In genomic region chr7:99499713-99500636, GRCh38 we compare ENCODE assay signal across 1 cellular context.
A peak's percentile ranks its signal among the peaks of the same experiment; 100 is the strongest.
TF ChIP-seq lines count a peak whose summit lies in the region.

Gene ZNF394, minus strand, starts transcription at chr7:99500281. Its CDS starts 188 bp downstream, at chr7:99500093.

TF ChIP-seq in H1, 55 proteins besides CTCF, POLR2A, EP300 and RAD21:
- peak in 1 of 2 experiments; percentile 83; a peak in 2 of 4 replicates for TF ChIP-seq SIN3A (conservative IDR thresholded peaks at IDR 0.05 in 1 of 2, IDR thresholded peaks at IDR 0.05 in 1 of 2; ENCODE audit: low read depth in 1 of 2, low read length in 2 of 2)
- no peak for TF ChIP-seq SUZ12 (IDR thresholded peaks at IDR 0.05; ENCODE audit: low read length)
- no peak; the same call in 1 of the 2 replicates for TF ChIP-seq SP4 (IDR thresholded peaks at IDR 0.05; ENCODE audit: low read length)
- peak; percentile 95 for TF ChIP-seq SP2 (IDR thresholded peaks at IDR 0.05; ENCODE audit: low read length)
- TF ChIP-seq RFX5 (IDR thresholded peaks at IDR 0.05; ENCODE audit: borderline replicate concordance, low read depth, low read length), result no peak
- no peak for TF ChIP-seq CBX8 (IDR thresholded peaks at IDR 0.05; ENCODE audit: borderline replicate concordance, low read depth, low read length)
- TF ChIP-seq TAF7 (optimal IDR thresholded peaks at IDR 0.05; ENCODE audit: borderline replicate concordance, low read depth, low read length), result no peak
- TF ChIP-seq GTF2F1 (IDR thresholded peaks at IDR 0.05; ENCODE audit: borderline replicate concordance, low read depth, low read length), result peak; percentile 46; the same call in 1 of the 2 replicates
- no peak; the same call in 1 of the 2 replicates for TF ChIP-seq MAX (IDR thresholded peaks at IDR 0.05)
- no peak for TF ChIP-seq HDAC6 (IDR thresholded peaks at IDR 0.05; ENCODE audit: low read depth, low read length)
- no peak for TF ChIP-seq CEBPB (IDR thresholded peaks at IDR 0.05; ENCODE audit: low read depth, low read length)
- TF ChIP-seq, protein P1, sequence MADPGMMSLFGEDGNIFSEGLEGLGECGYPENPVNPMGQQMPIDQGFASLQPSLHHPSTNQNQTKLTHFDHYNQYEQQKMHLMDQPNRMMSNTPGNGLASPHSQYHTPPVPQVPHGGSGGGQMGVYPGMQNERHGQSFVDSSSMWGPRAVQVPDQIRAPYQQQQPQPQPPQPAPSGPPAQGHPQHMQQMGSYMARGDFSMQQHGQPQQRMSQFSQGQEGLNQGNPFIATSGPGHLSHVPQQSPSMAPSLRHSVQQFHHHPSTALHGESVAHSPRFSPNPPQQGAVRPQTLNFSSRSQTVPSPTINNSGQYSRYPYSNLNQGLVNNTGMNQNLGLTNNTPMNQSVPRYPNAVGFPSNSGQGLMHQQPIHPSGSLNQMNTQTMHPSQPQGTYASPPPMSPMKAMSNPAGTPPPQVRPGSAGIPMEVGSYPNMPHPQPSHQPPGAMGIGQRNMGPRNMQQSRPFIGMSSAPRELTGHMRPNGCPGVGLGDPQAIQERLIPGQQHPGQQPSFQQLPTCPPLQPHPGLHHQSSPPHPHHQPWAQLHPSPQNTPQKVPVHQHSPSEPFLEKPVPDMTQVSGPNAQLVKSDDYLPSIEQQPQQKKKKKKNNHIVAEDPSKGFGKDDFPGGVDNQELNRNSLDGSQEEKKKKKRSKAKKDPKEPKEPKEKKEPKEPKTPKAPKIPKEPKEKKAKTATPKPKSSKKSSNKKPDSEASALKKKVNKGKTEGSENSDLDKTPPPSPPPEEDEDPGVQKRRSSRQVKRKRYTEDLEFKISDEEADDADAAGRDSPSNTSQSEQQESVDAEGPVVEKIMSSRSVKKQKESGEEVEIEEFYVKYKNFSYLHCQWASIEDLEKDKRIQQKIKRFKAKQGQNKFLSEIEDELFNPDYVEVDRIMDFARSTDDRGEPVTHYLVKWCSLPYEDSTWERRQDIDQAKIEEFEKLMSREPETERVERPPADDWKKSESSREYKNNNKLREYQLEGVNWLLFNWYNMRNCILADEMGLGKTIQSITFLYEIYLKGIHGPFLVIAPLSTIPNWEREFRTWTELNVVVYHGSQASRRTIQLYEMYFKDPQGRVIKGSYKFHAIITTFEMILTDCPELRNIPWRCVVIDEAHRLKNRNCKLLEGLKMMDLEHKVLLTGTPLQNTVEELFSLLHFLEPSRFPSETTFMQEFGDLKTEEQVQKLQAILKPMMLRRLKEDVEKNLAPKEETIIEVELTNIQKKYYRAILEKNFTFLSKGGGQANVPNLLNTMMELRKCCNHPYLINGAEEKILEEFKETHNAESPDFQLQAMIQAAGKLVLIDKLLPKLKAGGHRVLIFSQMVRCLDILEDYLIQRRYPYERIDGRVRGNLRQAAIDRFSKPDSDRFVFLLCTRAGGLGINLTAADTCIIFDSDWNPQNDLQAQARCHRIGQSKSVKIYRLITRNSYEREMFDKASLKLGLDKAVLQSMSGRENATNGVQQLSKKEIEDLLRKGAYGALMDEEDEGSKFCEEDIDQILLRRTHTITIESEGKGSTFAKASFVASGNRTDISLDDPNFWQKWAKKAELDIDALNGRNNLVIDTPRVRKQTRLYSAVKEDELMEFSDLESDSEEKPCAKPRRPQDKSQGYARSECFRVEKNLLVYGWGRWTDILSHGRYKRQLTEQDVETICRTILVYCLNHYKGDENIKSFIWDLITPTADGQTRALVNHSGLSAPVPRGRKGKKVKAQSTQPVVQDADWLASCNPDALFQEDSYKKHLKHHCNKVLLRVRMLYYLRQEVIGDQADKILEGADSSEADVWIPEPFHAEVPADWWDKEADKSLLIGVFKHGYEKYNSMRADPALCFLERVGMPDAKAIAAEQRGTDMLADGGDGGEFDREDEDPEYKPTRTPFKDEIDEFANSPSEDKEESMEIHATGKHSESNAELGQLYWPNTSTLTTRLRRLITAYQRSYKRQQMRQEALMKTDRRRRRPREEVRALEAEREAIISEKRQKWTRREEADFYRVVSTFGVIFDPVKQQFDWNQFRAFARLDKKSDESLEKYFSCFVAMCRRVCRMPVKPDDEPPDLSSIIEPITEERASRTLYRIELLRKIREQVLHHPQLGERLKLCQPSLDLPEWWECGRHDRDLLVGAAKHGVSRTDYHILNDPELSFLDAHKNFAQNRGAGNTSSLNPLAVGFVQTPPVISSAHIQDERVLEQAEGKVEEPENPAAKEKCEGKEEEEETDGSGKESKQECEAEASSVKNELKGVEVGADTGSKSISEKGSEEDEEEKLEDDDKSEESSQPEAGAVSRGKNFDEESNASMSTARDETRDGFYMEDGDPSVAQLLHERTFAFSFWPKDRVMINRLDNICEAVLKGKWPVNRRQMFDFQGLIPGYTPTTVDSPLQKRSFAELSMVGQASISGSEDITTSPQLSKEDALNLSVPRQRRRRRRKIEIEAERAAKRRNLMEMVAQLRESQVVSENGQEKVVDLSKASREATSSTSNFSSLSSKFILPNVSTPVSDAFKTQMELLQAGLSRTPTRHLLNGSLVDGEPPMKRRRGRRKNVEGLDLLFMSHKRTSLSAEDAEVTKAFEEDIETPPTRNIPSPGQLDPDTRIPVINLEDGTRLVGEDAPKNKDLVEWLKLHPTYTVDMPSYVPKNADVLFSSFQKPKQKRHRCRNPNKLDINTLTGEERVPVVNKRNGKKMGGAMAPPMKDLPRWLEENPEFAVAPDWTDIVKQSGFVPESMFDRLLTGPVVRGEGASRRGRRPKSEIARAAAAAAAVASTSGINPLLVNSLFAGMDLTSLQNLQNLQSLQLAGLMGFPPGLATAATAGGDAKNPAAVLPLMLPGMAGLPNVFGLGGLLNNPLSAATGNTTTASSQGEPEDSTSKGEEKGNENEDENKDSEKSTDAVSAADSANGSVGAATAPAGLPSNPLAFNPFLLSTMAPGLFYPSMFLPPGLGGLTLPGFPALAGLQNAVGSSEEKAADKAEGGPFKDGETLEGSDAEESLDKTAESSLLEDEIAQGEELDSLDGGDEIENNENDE (IDR thresholded peaks at IDR 0.05; ENCODE audit: insufficient replicate concordance, low read length), result no peak
- peak; percentile 59 for TF ChIP-seq KDM5A (IDR thresholded peaks at IDR 0.05; ENCODE audit: low read length)
- peak; percentile 90 for TF ChIP-seq PHF8 (conservative IDR thresholded peaks at IDR 0.05; ENCODE audit: low read depth, low read length)
- TF ChIP-seq, protein P2, sequence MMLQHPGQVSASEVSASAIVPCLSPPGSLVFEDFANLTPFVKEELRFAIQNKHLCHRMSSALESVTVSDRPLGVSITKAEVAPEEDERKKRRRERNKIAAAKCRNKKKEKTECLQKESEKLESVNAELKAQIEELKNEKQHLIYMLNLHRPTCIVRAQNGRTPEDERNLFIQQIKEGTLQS (IDR thresholded peaks at IDR 0.05; ENCODE audit: insufficient read depth, low read depth, low read length), result no peak
- TF ChIP-seq SIX5 (IDR thresholded peaks at IDR 0.05; ENCODE audit: low read depth, low read length), result no peak
- TF ChIP-seq POLR2AphosphoS5 (IDR thresholded peaks at IDR 0.05; ENCODE audit: low read depth, low read length), result peak; percentile 91
- TF ChIP-seq EGR1 (IDR thresholded peaks at IDR 0.05; ENCODE audit: borderline replicate concordance, low read depth, low read length), result peak; percentile 89
- no peak for TF ChIP-seq CHD2 (IDR thresholded peaks at IDR 0.05; ENCODE audit: low read length)
- peak; percentile 94 for TF ChIP-seq TAF1 (IDR thresholded peaks at IDR 0.05; ENCODE audit: low read depth, low read length)
- TF ChIP-seq ZNF274 (IDR thresholded peaks at IDR 0.05; ENCODE audit: borderline replicate concordance, extremely low read depth, low read length), result no peak
- TF ChIP-seq, protein P3, sequence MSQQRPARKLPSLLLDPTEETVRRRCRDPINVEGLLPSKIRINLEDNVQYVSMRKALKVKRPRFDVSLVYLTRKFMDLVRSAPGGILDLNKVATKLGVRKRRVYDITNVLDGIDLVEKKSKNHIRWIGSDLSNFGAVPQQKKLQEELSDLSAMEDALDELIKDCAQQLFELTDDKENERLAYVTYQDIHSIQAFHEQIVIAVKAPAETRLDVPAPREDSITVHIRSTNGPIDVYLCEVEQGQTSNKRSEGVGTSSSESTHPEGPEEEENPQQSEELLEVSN (IDR thresholded peaks at IDR 0.05), result 0 out of 2 replicates have a peak, but pooled peaks have one; percentile 3
- TF ChIP-seq EZH2 (IDR thresholded peaks at IDR 0.05; ENCODE audit: low read depth, low read length, severe bottlenecking), result no peak
- TF ChIP-seq YY1 (IDR thresholded peaks at IDR 0.05; ENCODE audit: low read depth, low read length), result no peak
- TF ChIP-seq MAFK (IDR thresholded peaks at IDR 0.05; ENCODE audit: low read depth, low read length), result no peak
- TF ChIP-seq GABPA (IDR thresholded peaks at IDR 0.05; ENCODE audit: borderline replicate concordance, insufficient read depth, low read length), result peak; percentile 96
- no peak for TF ChIP-seq JUND (IDR thresholded peaks at IDR 0.05; ENCODE audit: low read length)
- TF ChIP-seq RNF2 (IDR thresholded peaks at IDR 0.05; ENCODE audit: borderline replicate concordance, low read depth, low read length, missing control alignments, poor library complexity, severe bottlenecking), result no peak
- no peak for TF ChIP-seq CBX5 (IDR thresholded peaks at IDR 0.05; ENCODE audit: low read depth, low read length)
- no peak for TF ChIP-seq NANOG (IDR thresholded peaks at IDR 0.05; ENCODE audit: insufficient read depth, low read depth, low read length, poor library complexity, severe bottlenecking)
- TF ChIP-seq KDM1A (IDR thresholded peaks at IDR 0.05; ENCODE audit: borderline replicate concordance, low read length), result no peak
- TF ChIP-seq POU5F1 (IDR thresholded peaks at IDR 0.05; ENCODE audit: low read depth, low read length), result no peak
- TF ChIP-seq ASH2L (IDR thresholded peaks at IDR 0.05; ENCODE audit: low read length), result peak; percentile 77
- TF ChIP-seq SIRT6 (IDR thresholded peaks at IDR 0.05; ENCODE audit: low read length), result no peak
- 0 out of 2 replicates have a peak, but pooled peaks have one; percentile 23 for TF ChIP-seq SP1 (IDR thresholded peaks at IDR 0.05; ENCODE audit: low read depth, low read length)
- TF ChIP-seq TEAD4 (IDR thresholded peaks at IDR 0.05; ENCODE audit: low read depth, low read length), result peak; percentile 2; the same call in 1 of the 2 replicates
- TF ChIP-seq TCF12 (IDR thresholded peaks at IDR 0.05; ENCODE audit: low read depth, low read length), result no peak
- TF ChIP-seq BRCA1 (IDR thresholded peaks at IDR 0.05; ENCODE audit: low read depth, low read length), result no peak
- TF ChIP-seq KDM4A (IDR thresholded peaks at IDR 0.05; ENCODE audit: low read depth, low read length, severe bottlenecking), result peak; percentile 24
- TF ChIP-seq SAP30 (IDR thresholded peaks at IDR 0.05; ENCODE audit: insufficient read depth, insufficient replicate concordance, low read length), result no peak
- TF ChIP-seq CREB1 (IDR thresholded peaks at IDR 0.05), result peak; percentile 94
- peak; percentile 92 for TF ChIP-seq RBBP5 (IDR thresholded peaks at IDR 0.05; ENCODE audit: borderline replicate concordance, low read depth, low read length)
- TF ChIP-seq TBP (IDR thresholded peaks at IDR 0.05; ENCODE audit: low read depth, low read length), result peak; percentile 90
- no peak for TF ChIP-seq JUN (IDR thresholded peaks at IDR 0.05; ENCODE audit: low read depth, low read length)
- TF ChIP-seq, protein P4, sequence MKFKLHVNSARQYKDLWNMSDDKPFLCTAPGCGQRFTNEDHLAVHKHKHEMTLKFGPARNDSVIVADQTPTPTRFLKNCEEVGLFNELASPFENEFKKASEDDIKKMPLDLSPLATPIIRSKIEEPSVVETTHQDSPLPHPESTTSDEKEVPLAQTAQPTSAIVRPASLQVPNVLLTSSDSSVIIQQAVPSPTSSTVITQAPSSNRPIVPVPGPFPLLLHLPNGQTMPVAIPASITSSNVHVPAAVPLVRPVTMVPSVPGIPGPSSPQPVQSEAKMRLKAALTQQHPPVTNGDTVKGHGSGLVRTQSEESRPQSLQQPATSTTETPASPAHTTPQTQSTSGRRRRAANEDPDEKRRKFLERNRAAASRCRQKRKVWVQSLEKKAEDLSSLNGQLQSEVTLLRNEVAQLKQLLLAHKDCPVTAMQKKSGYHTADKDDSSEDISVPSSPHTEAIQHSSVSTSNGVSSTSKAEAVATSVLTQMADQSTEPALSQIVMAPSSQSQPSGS (IDR thresholded peaks at IDR 0.05; ENCODE audit: low read length), result no peak
- no peak for TF ChIP-seq CTBP2 (IDR thresholded peaks at IDR 0.05; ENCODE audit: borderline replicate concordance, insufficient read depth, insufficient read length, low read length)
- TF ChIP-seq NRF1 (IDR thresholded peaks at IDR 0.05; ENCODE audit: low read depth, low read length), result no peak
TF ChIP-seq in H1: peak in this region for 17.
